ENCODE assay signal across 8 cellular contexts in the genomic region with DNA sequence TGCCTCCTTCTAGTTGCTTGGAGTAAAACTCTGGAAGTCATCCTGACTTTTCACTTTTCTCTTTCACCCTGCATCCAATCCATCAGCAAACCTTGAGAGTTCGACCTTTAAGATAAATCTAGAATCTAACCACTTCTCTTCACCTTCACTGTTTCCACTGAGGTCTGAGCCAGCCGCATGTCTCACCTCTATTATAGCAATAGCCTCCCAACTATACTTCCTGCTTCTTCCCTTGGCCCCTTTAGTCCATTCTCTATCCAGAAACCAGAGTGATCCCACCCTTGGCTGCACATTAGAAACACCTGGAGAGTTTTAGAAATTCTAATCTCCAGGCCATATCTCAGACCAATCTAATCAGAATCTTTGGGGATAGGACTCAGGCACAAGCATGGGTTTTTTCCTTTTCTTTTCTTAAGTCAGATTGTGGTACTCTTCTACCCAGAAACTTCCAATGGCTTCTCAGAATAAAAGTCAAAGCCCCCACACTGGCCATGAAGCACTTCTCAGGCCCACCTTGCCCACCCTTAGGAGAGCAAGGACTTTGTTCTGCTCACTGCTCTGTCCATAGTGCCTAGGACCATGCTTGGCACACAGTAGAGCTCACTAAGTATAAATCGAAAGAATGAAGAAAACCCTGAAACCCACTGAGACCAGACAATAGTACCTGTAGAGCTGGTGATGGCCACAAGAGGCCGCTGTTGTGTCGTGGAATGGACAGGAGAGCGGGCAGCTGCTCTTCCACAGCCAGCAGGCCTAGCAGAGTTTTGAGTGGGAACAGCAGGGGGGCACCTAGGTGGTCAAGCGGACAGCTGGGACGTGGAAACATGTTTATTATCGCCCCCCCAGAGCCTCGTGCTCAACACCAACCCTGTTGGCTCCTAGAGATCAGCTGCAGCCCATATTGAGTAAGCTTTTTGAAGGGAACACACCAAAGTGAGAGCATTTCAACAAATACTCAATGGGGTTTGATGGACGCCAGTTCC. TPM values are rescaled to one million over a fixed set of nuclear protein-coding genes. Genes with fewer than 3 reads are reported as not detected.
DNase-seq lines count a peak whose midpoint lies in the region; ATAC-seq and TF ChIP-seq lines count a peak whose summit lies in the region.

No MANE protein-coding gene starts in this region.

- H3K27ac Mint-ChIP-seq in activated B cell treated with CpG ODN at 0.5 μM for 24 hours: no peak overlapping the region

- CTCF ChIA-PET in activated B cell treated with CpG ODN at 0.5 μM for 24 hours (lab: Charles Lee): interaction anchor here (0.7 to 6.9 kb wide), 30 partner anchors 9 to 568 kb away, joined by 3 to 169 read pairs (median 5); partner anchors contain the start of gene GALNT10

- no peaks in the 10 kb centered on the region for H3K36me3 Mint-ChIP-seq in activated B cell treated with CpG ODN at 0.5 μM for 24 hours (ENCODE audit: low read depth)

- DNase-seq in AG08396 (ENCODE audit: low spot score): peak; percentile 84
- DNase-seq in NCI-H2196 (lab: John Stamatoyannopoulos, UW; ENCODE audit: unreplicated experiment): peak; percentile 80
- peak; percentile 72 for DNase-seq in activated B cell treated with CpG ODN at 0.5 μM for 24 hours
- DNase-seq in cardiac fibroblast (ENCODE audit: low read depth in 2 of 2): peak; percentile 79
- DNase-seq in kidney tubule cell (ENCODE audit: low spot score): peak; percentile 70
- DNase-seq in stimulated activated CD4-positive, alpha-beta T cell treated with anti-CD3 and anti-CD28 coated beads, Interleukin-1b, Interleukin-23, amount 100 ng/mL, for 48 hours: peak; percentile 81

- no peak overlapping the region for H3K4me3 ChIP-seq in cardiac fibroblast (replicated peaks in 1 of 2; ENCODE audit: low read depth in 2 of 2, low read length in 2 of 2)

- peaks cover 2% of the 10 kb centered on the region for H3K4me1 Mint-ChIP-seq in activated B cell treated with CpG ODN at 0.5 μM for 24 hours

- H3K27me3 Mint-ChIP-seq in activated B cell treated with CpG ODN at 0.5 μM for 24 hours: peaks cover 14% of the 10 kb centered on the region

- POLR2A ChIA-PET in activated B cell treated with CpG ODN at 0.5 μM for 24 hours (lab: Charles Lee): interaction anchor here (1.0 to 1.2 kb wide), 3 partner anchors 33 to 333 kb away, joined by 3 to 9 read pairs (median 4); partner anchors contain the start of genes FAM114A2 and MFAP3

- ATAC-seq in GM18861 (IDR thresholded peaks at IDR 0.05; ENCODE audit: unreplicated experiment) (peak; percentile 96), HG03060 (IDR thresholded peaks at IDR 0.05; ENCODE audit: low read depth, unreplicated experiment) (peak; percentile 86), activated B cell treated with CpG ODN at 0.5 μM for 24 hours (ENCODE audit: low read depth) (peak; percentile 97)

- no peaks in the 10 kb centered on the region for H3K9me3 Mint-ChIP-seq in activated B cell treated with CpG ODN at 0.5 μM for 24 hours

- peak; percentile 56 for TF ChIP-seq CTCF in activated B cell treated with CpG ODN at 0.5 μM for 24 hours (IDR thresholded peaks at IDR 0.05)
- peak; percentile 87 for TF ChIP-seq CTCF in cardiac fibroblast (IDR thresholded peaks at IDR 0.05; ENCODE audit: low read depth, low read length)

- H3K4me3 Mint-ChIP-seq in activated B cell treated with CpG ODN at 0.5 μM for 24 hours: no peak overlapping the region

- intact Hi-C loops in activated B cell treated with CpG ODN at 0.5 μM for 24 hours (cut with micrococcal nuclease): loop anchor here (1.0 to 5.0 kb wide), 8 partner anchors 98 to 568 kb away; no protein-coding TSS in a partner anchor

RNA-seq across cellular contexts. Expression of gene MFAP3, which starts 33.3 kb away (rescaled TPM):
- 18.4 and 20.8 TPM in 2 replicates for total RNA-seq in activated B cell treated with CpG ODN at 0.5 μM for 24 hours

RNA-seq across cellular contexts. Expression of gene FAM114A2, which starts 33.4 kb away (rescaled TPM):
- total RNA-seq in activated B cell treated with CpG ODN at 0.5 μM for 24 hours: 27.4 and 30.5 TPM in 2 replicates
